ENCODE assay signal across 8 cellular contexts in the genomic region with DNA sequence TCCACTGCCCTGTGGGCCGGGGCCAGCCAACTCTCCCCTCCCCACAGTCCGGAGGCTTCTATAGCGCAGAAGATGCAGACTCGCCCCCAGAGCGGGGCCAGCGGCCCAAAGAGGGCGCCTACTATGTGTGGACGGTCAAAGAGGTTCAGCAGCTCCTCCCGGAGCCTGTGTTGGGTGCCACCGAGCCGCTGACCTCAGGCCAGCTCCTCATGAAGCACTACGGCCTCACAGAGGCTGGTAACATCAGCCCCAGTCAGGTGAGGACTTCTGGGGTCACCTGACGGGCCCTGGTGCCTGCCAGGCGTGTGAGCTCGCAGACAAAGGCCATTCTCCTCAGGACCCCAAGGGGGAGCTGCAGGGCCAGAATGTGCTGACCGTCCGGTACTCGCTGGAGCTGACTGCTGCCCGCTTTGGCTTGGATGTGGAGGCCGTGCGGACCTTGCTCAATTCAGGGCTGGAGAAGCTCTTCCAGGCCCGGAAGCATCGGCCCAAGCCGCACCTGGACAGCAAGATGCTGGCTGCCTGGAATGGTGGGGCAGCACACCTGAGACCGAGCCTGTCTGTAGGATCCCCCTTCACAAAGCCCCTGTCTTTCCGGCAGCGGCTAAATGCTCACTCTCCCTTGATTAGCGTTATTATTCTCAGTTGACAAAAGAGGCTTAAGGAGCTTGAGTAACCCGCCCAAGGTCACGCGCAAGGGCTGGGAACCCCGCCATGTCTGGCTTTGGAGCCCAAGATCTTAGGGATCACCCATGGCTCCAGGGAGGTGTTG. TPM values are rescaled to one million over a fixed set of nuclear protein-coding genes. Genes with fewer than 3 reads are reported as not detected.
DNase-seq lines count a peak whose midpoint lies in the region; ATAC-seq, FAIRE-seq and TF ChIP-seq lines count a peak whose summit lies in the region.

No MANE protein-coding gene starts in this region.

- H3K27me3 ChIP-seq in trophoblast cell (ENCODE audit: insufficient read depth, low read length): no peaks in the 10 kb centered on the region

- H3K4ac ChIP-seq in trophoblast cell (ENCODE audit: low read depth, low read length): no peak overlapping the region

- peak; percentile 80 for TF ChIP-seq CTCF in LNCaP clone FGC (IDR thresholded peaks at IDR 0.05; ENCODE audit: control insufficient read depth, extremely low read depth, insufficient read depth)

- no peaks in the 10 kb centered on the region for H3K36me3 ChIP-seq in trophoblast cell (ENCODE audit: control insufficient read depth in 1 of 2, insufficient read depth in 2 of 2, low read length in 2 of 2)

- H2BK12ac ChIP-seq in trophoblast cell (ENCODE audit: low read length): no peak overlapping the region

- no peak overlapping the region for H3K23ac ChIP-seq in trophoblast cell (ENCODE audit: low read length)

- no peak overlapping the region for H3K14ac ChIP-seq in trophoblast cell (ENCODE audit: low read length)

- H3K27ac ChIP-seq in trophoblast cell (ENCODE audit: low read depth, low read length): no peak overlapping the region

- H2AK5ac ChIP-seq in trophoblast cell (ENCODE audit: low read length): no peak overlapping the region

- H2BK120ac ChIP-seq in trophoblast cell (ENCODE audit: insufficient read depth, low read length, poor library complexity): no peak overlapping the region

- H3K4me3 ChIP-seq in LNCaP clone FGC (ENCODE audit: low read depth, low read length): no peak overlapping the region
- H3K4me3 ChIP-seq in trophoblast cell (ENCODE audit: low read depth, low read length): no peak overlapping the region

- no peak overlapping the region for H4K8ac ChIP-seq in trophoblast cell (ENCODE audit: low read depth, low read length)

- peaks cover 4 to 8% of the 10 kb centered on the region in 2 experiments for H3K4me1 ChIP-seq in trophoblast cell (ENCODE audit: control insufficient read depth in 1 of 2, insufficient read depth in 2 of 2, low read length in 2 of 2)

- no peak overlapping the region for H3K18ac ChIP-seq in trophoblast cell (ENCODE audit: low read length)

- H2AFZ ChIP-seq in trophoblast cell (ENCODE audit: insufficient read depth, low read length, poor library complexity): no peak overlapping the region

- H3K9me3 ChIP-seq in trophoblast cell (ENCODE audit: insufficient read depth, low read depth, low read length): no peaks in the 10 kb centered on the region

- no peak overlapping the region for H3K9ac ChIP-seq in trophoblast cell (ENCODE audit: low read length)

- ATAC-seq in GM18873 (IDR thresholded peaks at IDR 0.05; ENCODE audit: low FRiP score, unreplicated experiment) (no peak), GM18867 (IDR thresholded peaks at IDR 0.05; ENCODE audit: unreplicated experiment) (no peak), GM19035 (IDR thresholded peaks at IDR 0.05; ENCODE audit: unreplicated experiment) (no peak)

- H3K4me2 ChIP-seq in trophoblast cell (ENCODE audit: low read length): no peak overlapping the region

- no CpG with 5 or more reads among the region's 32 CpGs for WGBS in trophoblast cell (ENCODE audit: extremely low coverage, insufficient coverage, insufficient read length)

- no peak overlapping the region for H2BK5ac ChIP-seq in trophoblast cell (ENCODE audit: low read depth, low read length, poor library complexity)

- peaks cover 4% of the 10 kb centered on the region for H3K79me1 ChIP-seq in trophoblast cell (ENCODE audit: low read length)

- H3K79me2 ChIP-seq in trophoblast cell (ENCODE audit: control insufficient read depth, insufficient read depth, low read length, poor library complexity): peaks cover 2% of the 10 kb centered on the region

- DNase-seq in DMS153 treated with DMSO at 0.1 percent for 48 hours (lab: John Stamatoyannopoulos, UW; ENCODE audit: unreplicated experiment) (peak; percentile 38), LNCaP clone FGC (ENCODE audit: low read depth) (no peak), SW480 (ENCODE audit: low spot score) (peak; percentile 59), frontal cortex (ENCODE audit: low spot score in 2 of 2) (peak; percentile 73 to 84), trophoblast cell (peak; percentile 79 to 88)

- H4K91ac ChIP-seq in trophoblast cell (ENCODE audit: low read depth, low read length): no peak overlapping the region

- FAIRE-seq in frontal cortex (lab: Jason Lieb, UNC): no peak

- H4K12ac ChIP-seq in trophoblast cell (ENCODE audit: low read depth, low read length): no peak overlapping the region

RNA-seq across cellular contexts. Expression of a gene that starts 3.9 kb away (rescaled TPM):
- total RNA-seq in frontal cortex: 26.9 TPM
- polyA plus RNA-seq in trophoblast cell (2013): 13.4 and 15.5 TPM in 2 replicates

RNA-seq across cellular contexts. Expression of a gene that starts 9.7 kb away (rescaled TPM):
- 7.7 TPM for total RNA-seq in frontal cortex
- 0.04 TPM in 2 replicates for polyA plus RNA-seq in trophoblast cell (2013)

RNA-seq across cellular contexts. Expression of a gene that starts 18.3 kb away (rescaled TPM):
- total RNA-seq in frontal cortex: 0.41 TPM
- 14.5 and 16.1 TPM in 2 replicates for polyA plus RNA-seq in trophoblast cell (2013)

RNA-seq across cellular contexts. Expression of a gene that starts 42.6 kb away (rescaled TPM):
- 0.82 TPM for total RNA-seq in frontal cortex
- polyA plus RNA-seq in trophoblast cell (2013): 0.08 and 0.18 TPM in 2 replicates
